21 cellular contexts compared by ENCODE assay signal in genomic region chr17:1745513-1746020, GRCh38. TPM values are rescaled to one million over a fixed set of nuclear protein-coding genes. Genes with fewer than 3 reads are reported as not detected.
"Had no signal": no experiment of that assay in that cellular context is flagged by ENCODE, and none has a peak within 500 bp of the region (broad histone marks: within the 10 kb centered on the region; RNA-seq: fewer than 3 reads in every experiment).

No MANE protein-coding gene starts in this region.

- H3K9me3 Mint-ChIP-seq: naive thymus-derived CD8-positive, alpha-beta T cell; neural progenitor cell had no signal

- H3K4me2 ChIP-seq: neural progenitor cell had no signal

- H3K4me1 ChIP-seq: neural progenitor cell, right atrium auricular region, tibial artery, uterus had no signal

- H3K9me3 ChIP-seq: colonic mucosa, mucosa of descending colon, right atrium auricular region, tibial artery, upper lobe of left lung, uterus had no signal

- H3K27ac ChIP-seq: colonic mucosa, hepatocyte, neural progenitor cell, tibial artery had no signal

- H3K36me3 Mint-ChIP-seq: naive thymus-derived CD8-positive, alpha-beta T cell; neural progenitor cell had no signal

- H3K4me3 ChIP-seq: colonic mucosa, hepatocyte, mucosa of descending colon, neural progenitor cell, right atrium auricular region, tibial artery, upper lobe of left lung, uterus had no signal

- H2AFZ ChIP-seq: hepatocyte, neural progenitor cell had no signal

- H3K27ac Mint-ChIP-seq: naive thymus-derived CD8-positive, alpha-beta T cell; neural progenitor cell had no signal

- H3K4me1 Mint-ChIP-seq: naive thymus-derived CD8-positive, alpha-beta T cell had no signal

- H3K27me3 ChIP-seq: colonic mucosa, hepatocyte, neural progenitor cell, right atrium auricular region, tibial artery, upper lobe of left lung, uterus had no signal

- DNase-seq: cerebellar nuclear complex; colonic mucosa; dermis blood vessel endothelial cell; effector CD8-positive, alpha-beta T cell; foreskin melanocyte; head of caudate nucleus; kidney; left ventricle myocardium superior; mucosa of descending colon; occipital lobe; small intestine; stimulated activated CD4-positive, alpha-beta T cell treated with anti-CD3 and anti-CD28 coated beads, Interleukin-12 subunit alpha, Interleukin-12 subunit beta, amount 100 ng/mL, for 4 hours; stimulated activated naive CD4-positive, alpha-beta T cell treated with Interleukin-2 at 50 U/mL for 16 hours; tibial artery had no signal

- FAIRE-seq: kidney, small intestine had no signal

- H3K36me3 ChIP-seq: colonic mucosa, neural progenitor cell, right atrium auricular region, tibial artery, upper lobe of left lung, uterus had no signal

- H3K4me3 Mint-ChIP-seq: naive thymus-derived CD8-positive, alpha-beta T cell; neural progenitor cell had no signal

- ATAC-seq: mucosa of descending colon; naive thymus-derived CD8-positive, alpha-beta T cell had no signal

- H3K9ac ChIP-seq: neural progenitor cell had no signal

- H3K27me3 Mint-ChIP-seq: naive thymus-derived CD8-positive, alpha-beta T cell had no signal

RNA-seq across cellular contexts. Expression of gene SERPINF2, which starts 2.9 kb away (rescaled TPM):
- total RNA-seq: lung microvascular endothelial cell had no signal

RNA-seq across cellular contexts. Expression of gene SERPINF1, which starts 16.3 kb away (rescaled TPM):
- total RNA-seq: dermis blood vessel endothelial cell, lung microvascular endothelial cell had no signal

RNA-seq across cellular contexts. Expression of gene TLCD2, which starts 35.4 kb away (rescaled TPM):
- total RNA-seq: naive thymus-derived CD8-positive, alpha-beta T cell had no signal
- polyA plus RNA-seq: naive thymus-derived CD8-positive, alpha-beta T cell had no signal
